ENCODE assay signal across 24 cellular contexts in genomic region chr6:77573843-77574242, GRCh38.
DNase-seq lines count a peak whose midpoint lies in the region; ATAC-seq, FAIRE-seq and TF ChIP-seq lines count a peak whose summit lies in the region.
"Had no signal": no experiment of that assay in that cellular context is flagged by ENCODE, and none has a peak within 500 bp of the region (broad histone marks: within the 10 kb centered on the region; RNA-seq: fewer than 3 reads in every experiment).

No MANE protein-coding gene starts in this region.

- no TSS peak for BruUV-seq in GM12878 (replicated peaks; lab: Mats Ljungman, UMichigan)

- in situ Hi-C loops in GM12878 (cut with MboI): no loop called here

- H3K27ac ChIP-seq in GM12878 (ENCODE audit: control insufficient read depth, insufficient read depth) (no peak overlapping the region), neural cell (ENCODE audit: low read length) (no peak overlapping the region), esophagus squamous epithelium (no peak overlapping the region)
- H3K27ac ChIP-seq: BLaER1 had no signal

- no peaks in the 10 kb centered on the region for H3K4me1 ChIP-seq in GM12878 (ENCODE audit: control insufficient read depth, insufficient read depth, low read length)
- H3K4me1 ChIP-seq in esophagus squamous epithelium: no peaks in the 10 kb centered on the region
- H3K4me1 ChIP-seq: BE2C, BLaER1 had no signal

- no peaks in the 10 kb centered on the region for H3F3A ChIP-seq in neural cell (ENCODE audit: insufficient read depth, low read length, poor library complexity, severe bottlenecking)

- H3K79me2 ChIP-seq in GM12878 (ENCODE audit: control insufficient read depth, insufficient read depth, low read length): no peaks in the 10 kb centered on the region
- H3K79me2 ChIP-seq in neural cell (replicated peaks; ENCODE audit: insufficient read depth, low read length): no peaks in the 10 kb centered on the region

- no peak overlapping the region for H2AFZ ChIP-seq in GM12878 (ENCODE audit: control insufficient read depth, low read depth, low read length)
- no peak overlapping the region for H2AFZ ChIP-seq in neural cell (ENCODE audit: low read depth, low read length)

- H3K27me3 ChIP-seq in GM12878 (replicated peaks in 1 of 2; ENCODE audit: control insufficient read depth in 2 of 2, insufficient read depth in 2 of 2, low read length in 1 of 2) (no peaks in the 10 kb centered on the region), neural cell (ENCODE audit: insufficient read depth, low read depth, low read length) (no peaks in the 10 kb centered on the region), esophagus squamous epithelium (no peaks in the 10 kb centered on the region)
- H3K27me3 ChIP-seq: BLaER1 had no signal

- no peak overlapping the region for H3K4me3 ChIP-seq in GM12878
- no peak overlapping the region for H3K4me3 ChIP-seq in neural cell (ENCODE audit: low read length)
- H3K4me3 ChIP-seq in esophagus squamous epithelium: no peak overlapping the region
- H3K4me3 ChIP-seq: BLaER1 had no signal

- DNase-seq in GM12878 (ENCODE audit: low read depth, low spot score): no peak
- DNase-seq in esophagus squamous epithelium (lab: John Stamatoyannopoulos, UW): no peak
- no peak for DNase-seq in H4 (ENCODE audit: low spot score)
- DNase-seq in epidermal melanocyte (ENCODE audit: insufficient read length, low spot score): no peak
- DNase-seq: 8988T; ACHN; BE2C; C1 segment of cervical spinal cord; CD4-positive, alpha-beta memory T cell; CD4-positive, CD25-positive, alpha-beta regulatory T cell; CD8-positive, alpha-beta memory T cell; COR-L47; DMS 273 treated with DMSO at 0.1 percent for 48 hours; DMS153; DMS53; DMS79; DND-41; EL; GDM1 had no signal

- no peak for FAIRE-seq in GM12878 (lab: Jason Lieb, UNC)
- FAIRE-seq: A204.1, GM12891, GM19239 had no signal

- TF ChIP-seq CTCF in GM12878 (IDR thresholded peaks at IDR 0.05 in 2 of 3, conservative IDR thresholded peaks at IDR 0.05 in 1 of 3; ENCODE audit: control insufficient read depth in 2 of 3, extremely low read depth in 1 of 3, insufficient read depth in 1 of 3, low read depth in 3 of 3, low read length in 3 of 3) (no peak), neural cell (IDR thresholded peaks at IDR 0.05; ENCODE audit: poor library complexity, severe bottlenecking) (no peak), esophagus squamous epithelium (IDR thresholded peaks at IDR 0.05) (no peak)

- ATAC-seq in GM12878: peak; percentile 55

- H3K9me3 ChIP-seq in GM12878 (replicated peaks; ENCODE audit: control insufficient read depth, insufficient read depth, low read length) (no peaks in the 10 kb centered on the region), neural cell (ENCODE audit: low read length) (no peaks in the 10 kb centered on the region), esophagus squamous epithelium (no peaks in the 10 kb centered on the region)
- H3K9me3 ChIP-seq: BE2C, BLaER1 had no signal

- H3K9ac ChIP-seq in GM12878 (ENCODE audit: control insufficient read depth, insufficient read depth, low read length): no peak overlapping the region
- no peak overlapping the region for H3K9ac ChIP-seq in neural cell (ENCODE audit: low read length)
- H3K9ac ChIP-seq: BLaER1 had no signal

- SMC1A ChIA-PET in GM12878 (lab: Charles Lee; ENCODE audit: uncharacterized antibody, unreplicated experiment): interaction anchor here (1.0 to 2.6 kb wide), 8 partner anchors 10 to 99 kb away, joined by 3 to 8 read pairs (median 4); no protein-coding TSS in a partner anchor

- no peak overlapping the region for H3K4me2 ChIP-seq in GM12878 (ENCODE audit: control insufficient read depth, insufficient read depth)
- H3K4me2 ChIP-seq in neural cell (ENCODE audit: low read length): no peak overlapping the region
- H3K4me2 ChIP-seq: BLaER1 had no signal

- H3K36me3 ChIP-seq in GM12878 (ENCODE audit: control insufficient read depth in 2 of 2, insufficient read depth in 2 of 2, low read length in 1 of 2) (no peaks in the 10 kb centered on the region), neural cell (ENCODE audit: insufficient read depth, low read length) (no peaks in the 10 kb centered on the region), esophagus squamous epithelium (no peaks in the 10 kb centered on the region)
- H3K36me3 ChIP-seq: BE2C, BLaER1 had no signal

- intact Hi-C loops in GM12878 (cut with micrococcal nuclease; ENCODE audit: unreplicated experiment): no loop called here
- intact Hi-C loops in esophagus squamous epithelium (cut with DNase I): no loop called here

- POLR2A ChIA-PET in GM12878 (lab: Charles Lee): interaction anchor here (1.2 kb wide), 1 partner anchor 25 kb away, joined by 3 read pairs; no protein-coding TSS in a partner anchor

- no peak for TF ChIP-seq POLR2A in GM12878 (IDR thresholded peaks at IDR 0.05; ENCODE audit: low read depth, low read length)
- TF ChIP-seq POLR2A in esophagus squamous epithelium (IDR thresholded peaks at IDR 0.05): no peak

- CTCF ChIA-PET in GM12878 (lab: Yijun Ruan, JAX): interaction anchor here (1.0 to 1.9 kb wide), 4 partner anchors 10 to 107 kb away, joined by 5 to 6 read pairs (median 5); no protein-coding TSS in a partner anchor

- TF ChIP-seq RAD21 in GM12878 (IDR thresholded peaks at IDR 0.05; ENCODE audit: insufficient read depth, low read depth, low read length) (no peak), neural cell (conservative IDR thresholded peaks at IDR 0.05) (no peak)

- no peak for TF ChIP-seq EP300 in GM12878 (IDR thresholded peaks at IDR 0.05; ENCODE audit: borderline replicate concordance in 1 of 2, control insufficient read depth in 1 of 2, low read depth in 2 of 2, low read length in 2 of 2)
- TF ChIP-seq EP300 in neural cell (conservative IDR thresholded peaks at IDR 0.05; ENCODE audit: poor library complexity, severe bottlenecking): peak; percentile 47

- no peaks in the 10 kb centered on the region for H4K20me1 ChIP-seq in GM12878 (ENCODE audit: control insufficient read depth, insufficient read depth)
- H4K20me1 ChIP-seq in neural cell (ENCODE audit: insufficient read depth): no peaks in the 10 kb centered on the region
- H4K20me1 ChIP-seq: BLaER1 had no signal

- WGBS in GM12878 (ENCODE audit: insufficient coverage, insufficient replicate concordance, low lambda C conversion rate, missing lambda C conversion rate): 36% methylated on average over 2 of the region's 2 CpGs
- 67% methylated on average over 2 of the region's 2 CpGs for WGBS in esophagus squamous epithelium, 2 donors

- RAD21 ChIA-PET in GM12878 (lab: Charles Lee; ENCODE audit: unreplicated experiment): interaction anchor here (0.8 to 3.1 kb wide), 8 partner anchors 8 to 106 kb away, joined by 3 to 16 read pairs (median 6); no protein-coding TSS in a partner anchor

- H3K9me2 ChIP-seq in neural cell (ENCODE audit: insufficient read depth, low read length): no peaks in the 10 kb centered on the region

TF ChIP-seq in GM12878, 131 proteins besides CTCF, POLR2A, EP300 and RAD21 (continues in another document):
- no peak for TF ChIP-seq KAT2A (conservative IDR thresholded peaks at IDR 0.05; ENCODE audit: control insufficient read depth, low read depth, low read length)
- no peak for TF ChIP-seq PAX8 (IDR thresholded peaks at IDR 0.05)
- TF ChIP-seq NR2C1 (IDR thresholded peaks at IDR 0.05): no peak
- no peak for TF ChIP-seq TCF3 (IDR thresholded peaks at IDR 0.05; ENCODE audit: borderline replicate concordance, insufficient read depth, low read depth, low read length)
- TF ChIP-seq ASH2L (IDR thresholded peaks at IDR 0.05; ENCODE audit: borderline replicate concordance, low read depth): no peak
- TF ChIP-seq BCL11A (IDR thresholded peaks at IDR 0.05; ENCODE audit: low read depth, low read length): no peak
- no peak for TF ChIP-seq WRNIP1 (IDR thresholded peaks at IDR 0.05; ENCODE audit: borderline replicate concordance, low read depth, low read length)

TF ChIP-seq in neural cell, 6 proteins besides CTCF, POLR2A, EP300 and RAD21:
- TF ChIP-seq POLR2AphosphoS5 (IDR thresholded peaks at IDR 0.05) (no peak), EZH2 (IDR thresholded peaks at IDR 0.05; ENCODE audit: borderline replicate concordance, insufficient read depth, low read length, poor library complexity, severe bottlenecking) (no peak), MXI1 (conservative IDR thresholded peaks at IDR 0.05; ENCODE audit: poor library complexity, severe bottlenecking) (no peak), TAF1 (IDR thresholded peaks at IDR 0.05; ENCODE audit: low read depth) (no peak)
